8 cellular contexts compared by ENCODE assay signal in genomic region chr3:66138336-66139234, GRCh38.
DNase-seq lines count a peak whose midpoint lies in the region; ATAC-seq and TF ChIP-seq lines count a peak whose summit lies in the region.

No MANE protein-coding gene starts in this region.

- in situ Hi-C loops in G401 (cut with HindIII; ENCODE audit: low sequenced_read_pairs), result no loop called here
- in situ Hi-C loops in astrocyte of the spinal cord (cut with HindIII; ENCODE audit: low sequenced_read_pairs), result no loop called here

- no peak overlapping the region for H3K4me3 ChIP-seq in astrocyte of the spinal cord (ENCODE audit: low read depth, low read length)
- no peak overlapping the region for H3K4me3 ChIP-seq in stomach

- TF ChIP-seq POLR2A in stomach (IDR thresholded peaks at IDR 0.05), result no peak

- TF ChIP-seq EP300 in stomach (IDR thresholded peaks at IDR 0.05), result no peak

- DNase-seq in G401 (ENCODE audit: low spot score) (peak; percentile 91), HFFc6 (peak; percentile 59), NCI-H524 (lab: John Stamatoyannopoulos, UW) (peak; percentile 55 to 68), astrocyte of the spinal cord (ENCODE audit: low read depth, low spot score) (peak; percentile 64), hypothalamus (lab: John Stamatoyannopoulos, UW) (peak in 28 of 51 donors; percentile 0 to 56 (median 14)), stomach (peak; percentile 61)

- H3K4me1 Mint-ChIP-seq in HFFc6 (ENCODE audit: low read depth), result peaks cover 38% of the 10 kb centered on the region

- no peaks in the 10 kb centered on the region for H3K36me3 ChIP-seq in stomach

- intact Hi-C loops in stomach (cut with DNase I; ENCODE audit: low total_unique reads), result no loop called here

- H3K36me3 Mint-ChIP-seq in HFFc6 (ENCODE audit: low read depth), result no peaks in the 10 kb centered on the region

- H3K27ac ChIP-seq in stomach, result no peak overlapping the region

- peak overlapping the region; percentile 50 for H3K27ac Mint-ChIP-seq in HFFc6

- H3K27me3 Mint-ChIP-seq in HFFc6 (ENCODE audit: insufficient read depth), result no peaks in the 10 kb centered on the region; the same call in 1 of the 2 replicates

- no peaks in the 10 kb centered on the region for H3K9me3 Mint-ChIP-seq in HFFc6

- peaks cover 3 to 14% (median 11%) of the 10 kb centered on the region in 4 donors for H3K4me1 ChIP-seq in stomach

- peak overlapping the region; percentile 49 for H3K4me3 Mint-ChIP-seq in HFFc6

- H3K27me3 ChIP-seq in stomach, result no peaks in the 10 kb centered on the region

- peak; percentile 86 for TF ChIP-seq CTCF in HFFc6 (IDR thresholded peaks at IDR 0.05)
- peak; percentile 80 for TF ChIP-seq CTCF in astrocyte of the spinal cord (IDR thresholded peaks at IDR 0.05; ENCODE audit: low read depth, low read length)
- TF ChIP-seq CTCF in stomach (IDR thresholded peaks at IDR 0.05), result peak in 5 of 7 experiments; percentile 65 to 80 (median 76)

- H3K9me3 ChIP-seq in stomach, result no peaks in the 10 kb centered on the region

- WGBS in stomach, 5 donors, result 13 to 18% (median 15%) methylated on average over 6 of the region's 6 CpGs

- ATAC-seq in HG03378 (IDR thresholded peaks at IDR 0.05; ENCODE audit: unreplicated experiment), result no peak
- no peak for ATAC-seq in GM21619 (IDR thresholded peaks at IDR 0.05; ENCODE audit: unreplicated experiment)

Comparison
In these comparisons a context has a peak if more than half of its experiments do, and no peak if none do; other contexts are left out.
1. DNase-seq: peak in every context shown above with its lines; median percentile 91 in G401; 64 in astrocyte of the spinal cord; 62 in NCI-H524; 61 in stomach; 59 in HFFc6; 14 in hypothalamus.